In the genomic region with DNA sequence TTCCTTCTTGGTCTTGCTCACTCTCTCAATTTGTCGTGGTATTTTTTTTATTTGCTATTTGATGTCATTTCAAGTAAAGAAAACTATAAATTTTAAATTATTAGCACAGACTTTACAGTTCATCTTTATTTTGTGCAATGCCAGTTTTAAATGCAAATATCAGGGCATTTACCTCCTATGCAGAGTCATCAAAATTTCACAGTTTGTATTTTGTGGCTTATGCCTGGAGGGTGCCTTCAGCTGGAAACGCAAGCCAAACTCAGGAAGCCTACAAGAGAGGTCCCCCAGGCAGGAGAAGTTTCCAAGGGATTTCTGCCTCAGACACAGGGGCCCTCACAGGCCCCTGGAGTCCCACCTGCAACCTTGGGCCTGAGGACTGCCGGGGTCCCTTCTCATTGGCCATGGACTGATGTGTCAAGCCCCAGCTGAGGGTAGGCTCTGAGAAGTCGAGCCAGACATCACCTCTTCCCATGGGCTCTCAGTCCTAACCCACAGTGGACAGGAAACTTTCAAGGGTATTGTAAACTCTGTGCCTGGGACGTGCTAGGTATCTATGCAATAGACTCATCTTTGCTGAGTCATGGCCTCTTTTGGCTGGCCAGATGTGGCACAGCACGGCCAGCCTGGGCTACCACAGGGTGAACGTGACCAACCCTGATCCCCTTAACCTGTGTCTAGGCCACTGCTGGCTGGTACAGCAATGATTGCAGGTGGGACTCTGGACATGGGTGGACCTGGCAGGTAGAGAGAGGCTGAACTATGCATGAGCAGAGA, we compare ENCODE assay signal across 1 cellular context.
TF ChIP-seq lines count a peak whose summit lies in the region.

No MANE protein-coding gene starts in this region.

TF ChIP-seq in K562, 482 proteins besides CTCF, POLR2A, EP300 and RAD21 (continued from another document):
- TF ChIP-seq, protein P1, sequence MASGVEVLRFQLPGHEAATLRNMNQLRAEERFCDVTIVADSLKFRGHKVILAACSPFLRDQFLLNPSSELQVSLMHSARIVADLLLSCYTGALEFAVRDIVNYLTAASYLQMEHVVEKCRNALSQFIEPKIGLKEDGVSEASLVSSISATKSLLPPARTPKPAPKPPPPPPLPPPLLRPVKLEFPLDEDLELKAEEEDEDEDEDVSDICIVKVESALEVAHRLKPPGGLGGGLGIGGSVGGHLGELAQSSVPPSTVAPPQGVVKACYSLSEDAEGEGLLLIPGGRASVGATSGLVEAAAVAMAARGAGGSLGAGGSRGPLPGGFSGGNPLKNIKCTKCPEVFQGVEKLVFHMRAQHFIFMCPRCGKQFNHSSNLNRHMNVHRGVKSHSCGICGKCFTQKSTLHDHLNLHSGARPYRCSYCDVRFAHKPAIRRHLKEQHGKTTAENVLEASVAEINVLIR (CRISPR knock-in tag; IDR thresholded peaks at IDR 0.05) = no peak
- TF ChIP-seq ZMIZ1 (IDR thresholded peaks at IDR 0.05; ENCODE audit: low read depth in 2 of 2, low read length in 2 of 2) (no peak), ZNF274 (IDR thresholded peaks at IDR 0.05; ENCODE audit: borderline replicate concordance, low read depth, low read length) (no peak), RBM14 (IDR thresholded peaks at IDR 0.05; ENCODE audit: borderline replicate concordance, insufficient read depth, low read depth, low read length) (no peak), SIRT6 (IDR thresholded peaks at IDR 0.05; ENCODE audit: low read depth, low read length) (no peak), ATF4 (CRISPR knock-in tag; IDR thresholded peaks at IDR 0.05) (no peak), ELK1 (CRISPR knock-in tag; IDR thresholded peaks at IDR 0.05) (no peak), MLX (CRISPR knock-in tag; conservative IDR thresholded peaks at IDR 0.05) (no peak), SIX5 (IDR thresholded peaks at IDR 0.05; ENCODE audit: borderline replicate concordance in 1 of 2, insufficient read depth in 1 of 2, low read depth in 1 of 2, low read length in 2 of 2) (no peak), SMARCA5 (IDR thresholded peaks at IDR 0.05) (no peak), HDAC2 (IDR thresholded peaks at IDR 0.05) (no peak), MAFK (IDR thresholded peaks at IDR 0.05; ENCODE audit: low read length) (peak; percentile 72), STAT6 (CRISPR knock-in tag; IDR thresholded peaks at IDR 0.05) (no peak), ZNF644 (tag; IDR thresholded peaks at IDR 0.05; ENCODE audit: low read depth) (no peak), STAG1 (CRISPR knock-in tag; IDR thresholded peaks at IDR 0.05; ENCODE audit: borderline replicate concordance) (no peak), ELF4 (CRISPR knock-in tag; IDR thresholded peaks at IDR 0.05) (no peak), SAFB2 (IDR thresholded peaks at IDR 0.05; ENCODE audit: borderline replicate concordance, low read depth, low read length, severe bottlenecking) (no peak), C11orf30 (IDR thresholded peaks at IDR 0.05; ENCODE audit: low read depth) (peak; percentile 74), SNIP1 (IDR thresholded peaks at IDR 0.05; ENCODE audit: low read depth) (no peak), NR4A1 (CRISPR knock-in tag; IDR thresholded peaks at IDR 0.05) (no peak), NR4A1 (tag; IDR thresholded peaks at IDR 0.05) (no peak), ESRRB (CRISPR knock-in tag; IDR thresholded peaks at IDR 0.05; ENCODE audit: borderline replicate concordance) (no peak), BHLHE40 (IDR thresholded peaks at IDR 0.05; ENCODE audit: low read length) (peak; percentile 43; the same call in 1 of the 2 replicates), ZSCAN29 (IDR thresholded peaks at IDR 0.05) (no peak), MAFG (tag; conservative IDR thresholded peaks at IDR 0.05) (peak; percentile 92)
- TF ChIP-seq, protein P2, sequence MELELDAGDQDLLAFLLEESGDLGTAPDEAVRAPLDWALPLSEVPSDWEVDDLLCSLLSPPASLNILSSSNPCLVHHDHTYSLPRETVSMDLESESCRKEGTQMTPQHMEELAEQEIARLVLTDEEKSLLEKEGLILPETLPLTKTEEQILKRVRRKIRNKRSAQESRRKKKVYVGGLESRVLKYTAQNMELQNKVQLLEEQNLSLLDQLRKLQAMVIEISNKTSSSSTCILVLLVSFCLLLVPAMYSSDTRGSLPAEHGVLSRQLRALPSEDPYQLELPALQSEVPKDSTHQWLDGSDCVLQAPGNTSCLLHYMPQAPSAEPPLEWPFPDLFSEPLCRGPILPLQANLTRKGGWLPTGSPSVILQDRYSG (tag; conservative IDR thresholded peaks at IDR 0.05; ENCODE audit: low read depth) = no peak
- TF ChIP-seq, protein P3, sequence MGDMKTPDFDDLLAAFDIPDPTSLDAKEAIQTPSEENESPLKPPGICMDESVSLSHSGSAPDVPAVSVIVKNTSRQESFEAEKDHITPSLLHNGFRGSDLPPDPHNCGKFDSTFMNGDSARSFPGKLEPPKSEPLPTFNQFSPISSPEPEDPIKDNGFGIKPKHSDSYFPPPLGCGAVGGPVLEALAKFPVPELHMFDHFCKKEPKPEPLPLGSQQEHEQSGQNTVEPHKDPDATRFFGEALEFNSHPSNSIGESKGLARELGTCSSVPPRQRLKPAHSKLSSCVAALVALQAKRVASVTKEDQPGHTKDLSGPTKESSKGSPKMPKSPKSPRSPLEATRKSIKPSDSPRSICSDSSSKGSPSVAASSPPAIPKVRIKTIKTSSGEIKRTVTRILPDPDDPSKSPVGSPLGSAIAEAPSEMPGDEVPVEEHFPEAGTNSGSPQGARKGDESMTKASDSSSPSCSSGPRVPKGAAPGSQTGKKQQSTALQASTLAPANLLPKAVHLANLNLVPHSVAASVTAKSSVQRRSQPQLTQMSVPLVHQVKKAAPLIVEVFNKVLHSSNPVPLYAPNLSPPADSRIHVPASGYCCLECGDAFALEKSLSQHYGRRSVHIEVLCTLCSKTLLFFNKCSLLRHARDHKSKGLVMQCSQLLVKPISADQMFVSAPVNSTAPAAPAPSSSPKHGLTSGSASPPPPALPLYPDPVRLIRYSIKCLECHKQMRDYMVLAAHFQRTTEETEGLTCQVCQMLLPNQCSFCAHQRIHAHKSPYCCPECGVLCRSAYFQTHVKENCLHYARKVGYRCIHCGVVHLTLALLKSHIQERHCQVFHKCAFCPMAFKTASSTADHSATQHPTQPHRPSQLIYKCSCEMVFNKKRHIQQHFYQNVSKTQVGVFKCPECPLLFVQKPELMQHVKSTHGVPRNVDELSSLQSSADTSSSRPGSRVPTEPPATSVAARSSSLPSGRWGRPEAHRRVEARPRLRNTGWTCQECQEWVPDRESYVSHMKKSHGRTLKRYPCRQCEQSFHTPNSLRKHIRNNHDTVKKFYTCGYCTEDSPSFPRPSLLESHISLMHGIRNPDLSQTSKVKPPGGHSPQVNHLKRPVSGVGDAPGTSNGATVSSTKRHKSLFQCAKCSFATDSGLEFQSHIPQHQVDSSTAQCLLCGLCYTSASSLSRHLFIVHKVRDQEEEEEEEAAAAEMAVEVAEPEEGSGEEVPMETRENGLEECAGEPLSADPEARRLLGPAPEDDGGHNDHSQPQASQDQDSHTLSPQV (IDR thresholded peaks at IDR 0.05) = no peak
- TF ChIP-seq, protein P4, sequence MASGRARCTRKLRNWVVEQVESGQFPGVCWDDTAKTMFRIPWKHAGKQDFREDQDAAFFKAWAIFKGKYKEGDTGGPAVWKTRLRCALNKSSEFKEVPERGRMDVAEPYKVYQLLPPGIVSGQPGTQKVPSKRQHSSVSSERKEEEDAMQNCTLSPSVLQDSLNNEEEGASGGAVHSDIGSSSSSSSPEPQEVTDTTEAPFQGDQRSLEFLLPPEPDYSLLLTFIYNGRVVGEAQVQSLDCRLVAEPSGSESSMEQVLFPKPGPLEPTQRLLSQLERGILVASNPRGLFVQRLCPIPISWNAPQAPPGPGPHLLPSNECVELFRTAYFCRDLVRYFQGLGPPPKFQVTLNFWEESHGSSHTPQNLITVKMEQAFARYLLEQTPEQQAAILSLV (tag; IDR thresholded peaks at IDR 0.05) = no peak
- TF ChIP-seq, protein P5, sequence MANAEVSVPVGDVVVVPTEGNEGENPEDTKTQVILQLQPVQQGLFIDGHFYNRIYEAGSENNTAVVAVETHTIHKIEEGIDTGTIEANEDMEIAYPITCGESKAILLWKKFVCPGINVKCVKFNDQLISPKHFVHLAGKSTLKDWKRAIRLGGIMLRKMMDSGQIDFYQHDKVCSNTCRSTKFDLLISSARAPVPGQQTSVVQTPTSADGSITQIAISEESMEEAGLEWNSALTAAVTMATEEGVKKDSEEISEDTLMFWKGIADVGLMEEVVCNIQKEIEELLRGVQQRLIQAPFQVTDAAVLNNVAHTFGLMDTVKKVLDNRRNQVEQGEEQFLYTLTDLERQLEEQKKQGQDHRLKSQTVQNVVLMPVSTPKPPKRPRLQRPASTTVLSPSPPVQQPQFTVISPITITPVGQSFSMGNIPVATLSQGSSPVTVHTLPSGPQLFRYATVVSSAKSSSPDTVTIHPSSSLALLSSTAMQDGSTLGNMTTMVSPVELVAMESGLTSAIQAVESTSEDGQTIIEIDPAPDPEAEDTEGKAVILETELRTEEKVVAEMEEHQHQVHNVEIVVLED (CRISPR knock-in tag; IDR thresholded peaks at IDR 0.05) = no peak
- TF ChIP-seq, protein P6, sequence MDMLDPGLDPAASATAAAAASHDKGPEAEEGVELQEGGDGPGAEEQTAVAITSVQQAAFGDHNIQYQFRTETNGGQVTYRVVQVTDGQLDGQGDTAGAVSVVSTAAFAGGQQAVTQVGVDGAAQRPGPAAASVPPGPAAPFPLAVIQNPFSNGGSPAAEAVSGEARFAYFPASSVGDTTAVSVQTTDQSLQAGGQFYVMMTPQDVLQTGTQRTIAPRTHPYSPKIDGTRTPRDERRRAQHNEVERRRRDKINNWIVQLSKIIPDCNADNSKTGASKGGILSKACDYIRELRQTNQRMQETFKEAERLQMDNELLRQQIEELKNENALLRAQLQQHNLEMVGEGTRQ (CRISPR knock-in tag; IDR thresholded peaks at IDR 0.05) = no peak
